Comparison of ENCODE assay signal across 8 cellular contexts in the genomic region with DNA sequence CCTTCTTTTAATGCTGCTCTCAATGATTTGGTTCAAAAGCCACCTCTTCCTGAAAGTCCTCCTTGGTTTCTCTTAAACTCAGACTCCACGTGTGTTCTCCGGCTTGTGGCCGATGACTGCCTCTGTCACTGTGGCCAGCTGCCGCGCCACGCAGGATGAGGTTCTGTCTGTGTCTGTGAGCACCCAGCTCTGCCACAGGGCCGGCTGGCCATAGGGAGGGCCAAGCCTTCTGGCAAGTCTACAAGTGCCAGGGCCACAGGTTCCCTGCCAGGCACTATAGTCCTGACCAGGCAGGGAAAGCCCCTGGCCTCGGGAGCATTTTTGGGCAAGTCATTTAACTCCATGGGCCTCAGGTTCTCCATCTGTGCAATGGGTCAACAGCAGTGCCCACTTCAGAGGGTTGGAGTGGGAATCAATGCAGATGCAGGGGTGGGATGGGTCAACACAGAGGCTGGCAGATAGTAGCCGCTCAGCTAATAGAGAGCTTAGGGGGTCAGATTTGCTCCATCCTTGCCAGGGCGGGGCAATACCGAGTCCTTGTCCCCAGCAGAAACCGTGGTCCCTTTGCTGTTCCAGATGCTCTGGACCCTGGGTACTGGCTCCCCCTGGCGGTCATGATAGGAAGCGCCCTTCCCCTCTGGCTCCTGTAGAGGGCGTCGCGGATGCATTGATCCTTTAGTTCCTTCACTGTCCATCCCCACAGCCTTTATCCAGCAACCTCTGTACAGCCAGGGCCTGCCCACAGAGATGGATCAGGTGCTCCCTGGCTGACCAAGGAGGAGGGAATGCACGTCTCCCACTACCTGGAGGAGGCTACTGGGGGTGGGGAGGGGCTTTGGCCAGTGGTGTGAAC. TPM values are rescaled to one million over a fixed set of nuclear protein-coding genes. Genes with fewer than 3 reads are reported as not detected.
A peak's percentile ranks its signal among the peaks of the same experiment; 100 is the strongest.
DNase-seq lines count a peak whose midpoint lies in the region; FAIRE-seq lines count a peak whose summit lies in the region.

No MANE protein-coding gene starts in this region.

- no peaks in the 10 kb centered on the region for H3K27me3 ChIP-seq in Karpas-422 (ENCODE audit: low read length)
- H3K27me3 ChIP-seq in neuronal stem cell (ENCODE audit: control insufficient read depth in 3 of 3, insufficient read depth in 3 of 3, low read depth in 1 of 3, low read length in 3 of 3), result peaks cover 0 to 5% (median 0%) of the 10 kb centered on the region in 3 experiments

- H3K36me3 ChIP-seq in Karpas-422 (ENCODE audit: insufficient read depth, low read length) (no peaks in the 10 kb centered on the region), neuronal stem cell (replicated peaks in 1 of 2; ENCODE audit: control insufficient read depth in 2 of 2, insufficient read depth in 2 of 2, low read length in 2 of 2) (peaks cover 29 to 30% of the 10 kb centered on the region in 2 donors)

- no peaks in the 10 kb centered on the region for H3K9me3 ChIP-seq in Karpas-422 (ENCODE audit: low read length)
- peaks cover 0 to 8% of the 10 kb centered on the region in 2 donors for H3K9me3 ChIP-seq in neuronal stem cell (replicated peaks in 1 of 2; ENCODE audit: control insufficient read depth in 2 of 2, insufficient read depth in 1 of 2, low read depth in 1 of 2, low read length in 2 of 2)

- no peak overlapping the region for H3K4ac ChIP-seq in neuronal stem cell (ENCODE audit: low read length)

- no peak overlapping the region for H2BK5ac ChIP-seq in neuronal stem cell (ENCODE audit: low read length)

- no peak overlapping the region for H3K9ac ChIP-seq in Karpas-422 (ENCODE audit: low read length)
- H3K9ac ChIP-seq in neuronal stem cell (ENCODE audit: low read depth, low read length, poor library complexity), result no peak overlapping the region

- H4K91ac ChIP-seq in neuronal stem cell (ENCODE audit: low read depth, low read length, poor library complexity), result no peak overlapping the region

- peaks cover 13% of the 10 kb centered on the region for H3K79me1 ChIP-seq in neuronal stem cell (ENCODE audit: low read depth, low read length)

- H2AFZ ChIP-seq in Karpas-422 (ENCODE audit: low read length), result no peak overlapping the region
- H2AFZ ChIP-seq in neuronal stem cell (ENCODE audit: low read length), result no peak overlapping the region

- H3K4me3 ChIP-seq in Karpas-422 (ENCODE audit: low read length), result no peak overlapping the region
- H3K4me3 ChIP-seq in neuronal stem cell (ENCODE audit: low read length in 2 of 2), result peak overlapping the region in 1 of 2 donors; percentile 7

- H2BK12ac ChIP-seq in neuronal stem cell (ENCODE audit: low read length), result no peak overlapping the region

- no peaks in the 10 kb centered on the region for H3K79me2 ChIP-seq in Karpas-422 (ENCODE audit: low read length)

- no peak overlapping the region for H4K8ac ChIP-seq in neuronal stem cell (ENCODE audit: low read depth, low read length)

- no CpG with 5 or more reads among the region's 18 CpGs for WGBS in neuronal stem cell (ENCODE audit: extremely low coverage in 2 of 2, insufficient read length in 2 of 2, insufficient replicate concordance in 1 of 2), 2 donors

- DNase-seq in Ammon's horn (ENCODE audit: low spot score) (peak; percentile 84), GM19239 (ENCODE audit: insufficient read length, low spot score) (peak; percentile 95), Karpas-422 (peak; percentile 93), RKO (ENCODE audit: low spot score) (peak; percentile 74), activated T-helper 1 cell treated with Interleukin-2 at 50 U/mL for 16 hours (ENCODE audit: low read depth) (peak; percentile 76), fibroblast of the conjunctiva (ENCODE audit: low read depth) (peak; percentile 50), neuronal stem cell (ENCODE audit: low spot score) (peak; percentile 82), stromal cell of bone marrow (ENCODE audit: low read depth) (peak; percentile 43)

- no peak overlapping the region for H3K14ac ChIP-seq in neuronal stem cell (ENCODE audit: low read length)

- H4K20me1 ChIP-seq in Karpas-422 (ENCODE audit: insufficient read depth, low read depth, low read length), result no peaks in the 10 kb centered on the region

- H3K4me2 ChIP-seq in Karpas-422 (ENCODE audit: low read depth, low read length, poor library complexity, severe bottlenecking), result no peak overlapping the region
- H3K4me2 ChIP-seq in neuronal stem cell (ENCODE audit: insufficient read depth, low read length, poor library complexity, severe bottlenecking), result no peak overlapping the region

- no peak overlapping the region for H2AK5ac ChIP-seq in neuronal stem cell (ENCODE audit: low read depth, low read length)

- H3K18ac ChIP-seq in neuronal stem cell (ENCODE audit: low read length), result no peak overlapping the region

- H3K4me1 ChIP-seq in Karpas-422 (ENCODE audit: low read length) (no peaks in the 10 kb centered on the region), neuronal stem cell (ENCODE audit: control insufficient read depth in 2 of 2, insufficient read depth in 1 of 2, low read depth in 1 of 2, low read length in 2 of 2) (peaks cover 13 to 22% of the 10 kb centered on the region in 2 donors)

- H3K23ac ChIP-seq in neuronal stem cell (ENCODE audit: low read depth, low read length, poor library complexity), result no peak overlapping the region

- H3K27ac ChIP-seq in Karpas-422 (ENCODE audit: low read length), result no peak overlapping the region
- no peak overlapping the region for H3K27ac ChIP-seq in neuronal stem cell (replicated peaks; ENCODE audit: low read length)

- no peak overlapping the region for H2BK15ac ChIP-seq in neuronal stem cell (ENCODE audit: low read length)

- peak; percentile 77 for FAIRE-seq in GM19239 (lab: Jason Lieb, UNC)

- no peak overlapping the region for H2BK120ac ChIP-seq in neuronal stem cell (ENCODE audit: low read depth, low read length)

- no peaks in the 10 kb centered on the region for H3K9me2 ChIP-seq in Karpas-422 (replicated peaks; ENCODE audit: insufficient read depth, low read length)

RNA-seq across cellular contexts. Expression of gene ADGRG3, which starts 19.3 kb away (rescaled TPM):
- not detected in 2 replicates for total RNA-seq in Karpas-422 (2014; rRNA removed; shearing (Covaris generic); ENCODE audit: low replicate concordance)
- 0.25 TPM for polyA plus RNA-seq in neuronal stem cell (2013, experiment 1 of 2)
- 0.33 TPM for polyA plus RNA-seq in neuronal stem cell (2013, experiment 2 of 2)

RNA-seq across cellular contexts. Expression of gene ADGRG1, which starts 20.4 kb away (rescaled TPM):
- total RNA-seq in Karpas-422 (2014; rRNA removed; shearing (Covaris generic); ENCODE audit: low replicate concordance), result not detected in 2 replicates
- 127 TPM for polyA plus RNA-seq in neuronal stem cell (2013, experiment 1 of 2)
- 124 TPM for polyA plus RNA-seq in neuronal stem cell (2013, experiment 2 of 2)

RNA-seq across cellular contexts. Expression of gene DRC7, which starts 45.8 kb away (rescaled TPM):
- not detected in 2 replicates for total RNA-seq in Karpas-422 (2014; rRNA removed; shearing (Covaris generic); ENCODE audit: low replicate concordance)
- polyA plus RNA-seq in neuronal stem cell (2013, experiment 1 of 2), result 0.28 TPM
- polyA plus RNA-seq in neuronal stem cell (2013, experiment 2 of 2), result 0.21 TPM

Comparison
In these comparisons a context has a peak if more than half of its experiments do, and no peak if none do; other contexts are left out.
1. DNase-seq: peak in every context shown above with its lines; median percentile 95 in GM19239; 93 in Karpas-422; 84 in Ammon's horn; 82 in neuronal stem cell; 76 in activated T-helper 1 cell treated with Interleukin-2 at 50 U/mL for 16 hours; 74 in RKO; 50 in fibroblast of the conjunctiva; 43 in stromal cell of bone marrow.